In genomic region chr19:1019980-1020867, GRCh38 we compare ENCODE assay signal across 6 cellular contexts. TPM values are rescaled to one million over a fixed set of nuclear protein-coding genes. Genes with fewer than 3 reads are reported as not detected.
A peak's percentile ranks its signal among the peaks of the same experiment; 100 is the strongest.
DNase-seq lines count a peak whose midpoint lies in the region; TF ChIP-seq lines count a peak whose summit lies in the region.

No MANE protein-coding gene starts in this region.

- no peaks in the 10 kb centered on the region for H3K9me2 ChIP-seq in PC-9 (ENCODE audit: insufficient read depth)

- CTCF ChIA-PET in PC-9 (lab: Charles Lee) = interaction anchor here (0.5 kb wide), 1 partner anchor 18 kb away, joined by 3 read pairs; no protein-coding TSS in a partner anchor

- peaks cover 37% of the 10 kb centered on the region for H3K4me1 ChIP-seq in PC-9 (replicated peaks; ENCODE audit: insufficient read depth)
- peaks cover 61% of the 10 kb centered on the region for H3K4me1 ChIP-seq in suprapubic skin

- TF ChIP-seq CTCF in AG10803 (conservative IDR thresholded peaks at IDR 0.05; ENCODE audit: low read length) (no peak), PC-9 (conservative IDR thresholded peaks at IDR 0.05) (no peak), fibroblast of the aortic adventitia (IDR thresholded peaks at IDR 0.05; ENCODE audit: insufficient read depth, low read length) (no peak), suprapubic skin (IDR thresholded peaks at IDR 0.05) (no peak)

- intact Hi-C loops in PC-9 (cut with micrococcal nuclease; ENCODE audit: unreplicated experiment) = no loop called here

- H3K4me2 ChIP-seq in PC-9 = peak overlapping the region; percentile 95

- H3K4me3 ChIP-seq in AG10803 (ENCODE audit: low read length) (peak overlapping the region; percentile 92), PC-9 (peak overlapping the region; percentile 86), fibroblast of the aortic adventitia (ENCODE audit: low read depth, low read length) (peak overlapping the region; percentile 87), suprapubic skin (peak overlapping the region; percentile 81)

- peaks cover 47% of the 10 kb centered on the region for H4K20me1 ChIP-seq in PC-9 (ENCODE audit: insufficient read depth)

- TSS peak; percentile 48 for BruUV-seq in PC-9 (replicated peaks; lab: Mats Ljungman, UMichigan)

- no peak for TF ChIP-seq POLR2A in suprapubic skin (IDR thresholded peaks at IDR 0.05)

- 0% methylated on average over 41 of the region's 60 CpGs for WGBS in suprapubic skin

- peaks cover 56% of the 10 kb centered on the region for H3K79me2 ChIP-seq in PC-9 (ENCODE audit: low read depth)

- DNase-seq in AG10803 (ENCODE audit: low read depth) = no peak
- no peak for DNase-seq in PC-9
- no peak for DNase-seq in fibroblast of the aortic adventitia (ENCODE audit: low read depth)
- DNase-seq in suprapubic skin (ENCODE audit: low spot score in 2 of 2) = no peak
- no peak for DNase-seq in cortex of kidney (lab: John Stamatoyannopoulos, UW)
- no peak for DNase-seq in SIG-M5 (lab: John Stamatoyannopoulos, UW)

- no peaks in the 10 kb centered on the region for H3K27me3 ChIP-seq in PC-9 (ENCODE audit: insufficient read depth, low read depth)
- H3K27me3 ChIP-seq in suprapubic skin = no peaks in the 10 kb centered on the region

- peaks cover 34% of the 10 kb centered on the region for H3F3A ChIP-seq in PC-9 (ENCODE audit: insufficient read depth, low read depth)

- H3K36me3 ChIP-seq in PC-9 (ENCODE audit: low read depth) = no peaks in the 10 kb centered on the region
- H3K36me3 ChIP-seq in suprapubic skin = no peaks in the 10 kb centered on the region

- POLR2A ChIA-PET in PC-9 (lab: Charles Lee; ENCODE audit: unreplicated experiment) = no interaction called here

- TF ChIP-seq EP300 in suprapubic skin (IDR thresholded peaks at IDR 0.05) = no peak

- H3K27ac ChIP-seq in PC-9 (peak overlapping the region; percentile 77; the same call in 1 of the 2 replicates), suprapubic skin (peak overlapping the region; percentile 90)

- H2AFZ ChIP-seq in PC-9 = no peak overlapping the region; the same call in 1 of the 2 replicates

- H3K9me3 ChIP-seq in PC-9 (ENCODE audit: insufficient read depth, low read depth) (no peaks in the 10 kb centered on the region), suprapubic skin (no peaks in the 10 kb centered on the region)

RNA-seq across cellular contexts. Expression of gene TMEM259, which starts 0.7 kb away (rescaled TPM):
- total RNA-seq in PC-9 (2021) = 155 and 162 TPM in 2 replicates
- total RNA-seq in fibroblast of the aortic adventitia (ENCODE audit: low replicate concordance) = 44.7 and 49.9 TPM in 2 replicates
- total RNA-seq in suprapubic skin = 100 to 1,000 TPM; 165 to 349 (median 243) TPM

RNA-seq across cellular contexts. Expression of gene RNU6-2, which starts 1.1 kb away (rescaled TPM):
- not detected in 2 replicates for total RNA-seq in PC-9 (2021)
- total RNA-seq in fibroblast of the aortic adventitia (ENCODE audit: low replicate concordance) = not detected in 2 replicates
- not detected for total RNA-seq in suprapubic skin

RNA-seq across cellular contexts. Expression of gene CNN2, which starts 6.2 kb away (rescaled TPM):
- total RNA-seq in PC-9 (2021) = 168 and 206 TPM in 2 replicates
- total RNA-seq in fibroblast of the aortic adventitia (ENCODE audit: low replicate concordance) = 96.0 and 101 TPM in 2 replicates
- total RNA-seq in suprapubic skin = 10 to 100 TPM; 44.0 to 75.1 (median 68.4) TPM

RNA-seq across cellular contexts. Expression of gene ABCA7, which starts 19.7 kb away (rescaled TPM):
- total RNA-seq in PC-9 (2021) (29.9 and 32.0 TPM in 2 replicates), fibroblast of the aortic adventitia (ENCODE audit: low replicate concordance) (3.5 and 21.6 TPM in 2 replicates), suprapubic skin (10 to 100 TPM; 29.8 to 97.6 (median 47.5) TPM)

RNA-seq across cellular contexts. Expression of gene GRIN3B, which starts 20.0 kb away (rescaled TPM):
- total RNA-seq in PC-9 (2021) (0.11 and 0.13 TPM in 2 replicates), fibroblast of the aortic adventitia (ENCODE audit: low replicate concordance) (0.45 and 0.74 TPM in 2 replicates), suprapubic skin (1 to 10 TPM in 1 of 4 donors, under 1 TPM in 1, not detected in 2; 0.13 to 1.1 TPM)
